ENCODE assay signal across 24 cellular contexts in the genomic region with DNA sequence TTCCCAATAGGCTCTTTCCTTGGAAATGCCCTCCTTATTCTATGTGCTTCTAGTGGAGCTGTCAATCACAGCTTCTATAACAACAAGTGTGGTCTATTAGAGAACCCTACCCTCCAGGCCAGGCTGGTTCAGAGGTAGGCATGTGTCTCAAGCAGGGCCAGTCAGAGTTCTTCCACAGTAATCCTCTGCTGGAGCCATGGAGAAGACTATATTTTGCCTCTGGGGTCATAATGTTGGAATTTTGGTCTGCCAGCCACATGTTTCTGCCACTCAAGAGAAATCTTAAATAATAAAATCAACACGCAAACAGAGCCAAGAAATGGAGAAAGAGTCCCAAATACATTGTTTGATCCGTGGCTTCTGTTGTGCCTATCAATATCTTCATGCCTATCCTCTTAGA.
"Had no signal": no experiment of that assay in that cellular context is flagged by ENCODE, and none has a peak within 500 bp of the region (broad histone marks: within the 10 kb centered on the region; RNA-seq: fewer than 3 reads in every experiment).

No MANE protein-coding gene starts in this region.

- H3K27ac Mint-ChIP-seq: dendritic cell treated with granulocyte-macrophage colony-stimulating factor and Interleukin-4, amounts not matched to agents 40 ng/mL and 50 ng/mL, for 4 days; effector memory CD8-positive, alpha-beta T cell; endodermal cell; mesothelial cell of epicardium; naive thymus-derived CD4-positive, alpha-beta T cell had no signal

- H3K4me1 Mint-ChIP-seq: mesothelial cell of epicardium; naive thymus-derived CD4-positive, alpha-beta T cell had no signal

- H3K4me3 Mint-ChIP-seq: dendritic cell treated with granulocyte-macrophage colony-stimulating factor and Interleukin-4, amounts not matched to agents 40 ng/mL and 50 ng/mL, for 4 days; effector memory CD8-positive, alpha-beta T cell; endodermal cell; mesothelial cell of epicardium; naive thymus-derived CD4-positive, alpha-beta T cell had no signal

- ATAC-seq: effector memory CD8-positive, alpha-beta T cell; esophagus mucosa; gastrocnemius medialis; heart right ventricle; left cardiac atrium; left lung; left ventricle myocardium superior; lower lobe of right lung; mucosa of descending colon; naive thymus-derived CD4-positive, alpha-beta T cell had no signal

- DNase-seq: colonic mucosa; cortex of kidney; effector CD8-positive, alpha-beta T cell; effector memory CD8-positive, alpha-beta T cell; endodermal cell; erythroblast; esophagus squamous epithelium; foreskin fibroblast; foreskin melanocyte; gastrocnemius medialis; glutamatergic neuron; head of caudate nucleus; heart right ventricle; hippocampal formation; left cardiac atrium; left lung; left ventricle myocardium superior; lower lobe of right lung; mesenchymal stem cell; mucosa of descending colon; naive thymus-derived CD4-positive, alpha-beta T cell had no signal
